In the genomic region with DNA sequence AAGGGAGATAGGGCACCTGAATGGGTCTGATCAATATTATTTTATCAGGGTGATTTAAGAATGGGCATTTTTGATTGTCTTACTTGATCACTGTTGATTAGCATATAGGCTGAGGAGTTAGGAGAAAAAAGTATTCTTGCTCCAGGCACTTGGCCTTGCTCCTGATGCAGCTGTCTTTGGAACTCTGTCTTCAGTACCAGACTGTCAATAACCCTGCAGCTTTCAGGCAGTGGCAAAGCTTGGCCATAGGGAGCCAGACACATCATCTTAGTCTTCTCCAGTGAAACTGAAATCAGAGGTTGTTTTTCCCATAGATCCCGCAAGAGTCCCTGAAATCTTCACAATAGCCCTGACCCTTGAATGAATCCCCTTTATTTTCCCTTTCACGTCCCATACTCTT, we compare ENCODE assay signal across 15 cellular contexts. TPM values are rescaled to one million over a fixed set of nuclear protein-coding genes. Genes with fewer than 3 reads are reported as not detected.
DNase-seq lines count a peak whose midpoint lies in the region; ATAC-seq and TF ChIP-seq lines count a peak whose summit lies in the region.
"Had no signal": no experiment of that assay in that cellular context is flagged by ENCODE, and none has a peak within 500 bp of the region (broad histone marks: within the 10 kb centered on the region; RNA-seq: fewer than 3 reads in every experiment).

No MANE protein-coding gene starts in this region.

- H3K9me3 ChIP-seq in SJCRH30 (replicated peaks) (no peaks in the 10 kb centered on the region), heart left ventricle (no peaks in the 10 kb centered on the region)
- H3K9me3 ChIP-seq: BLaER1 treated with 17β-estradiol and CSF1 and Interleukin-3, amounts not matched to agents 10 nM and 100 nM had no signal

- no peak overlapping the region for H3K27ac Mint-ChIP-seq in activated CD8-positive, alpha-beta T cell treated with anti-CD3 and anti-CD28 coated beads, Interleukin-2, amount 10 ng/mL, durations not matched to agents 7 days and 5 days

- TF ChIP-seq CTCF in heart left ventricle (IDR thresholded peaks at IDR 0.05) = no peak

- H3K36me3 Mint-ChIP-seq in activated CD8-positive, alpha-beta T cell treated with anti-CD3 and anti-CD28 coated beads, Interleukin-2, amount 10 ng/mL, durations not matched to agents 7 days and 5 days (ENCODE audit: low read depth) = peaks cover 2% of the 10 kb centered on the region

- no peaks in the 10 kb centered on the region for H3K4me1 Mint-ChIP-seq in activated CD8-positive, alpha-beta T cell treated with anti-CD3 and anti-CD28 coated beads, Interleukin-2, amount 10 ng/mL, durations not matched to agents 7 days and 5 days (ENCODE audit: low read depth)

- POLR2A ChIA-PET in activated CD8-positive, alpha-beta T cell treated with anti-CD3 and anti-CD28 coated beads, Interleukin-2, amount 10 ng/mL, durations not matched to agents 7 days and 5 days (lab: Charles Lee) = no interaction called here

- DNase-seq in NCI-H82 (lab: John Stamatoyannopoulos, UW) = peak; percentile 23
- DNase-seq in NCI-H82 treated with DMSO at 0.1 percent for 48 hours (lab: John Stamatoyannopoulos, UW; ENCODE audit: unreplicated experiment) = no peak
- peak; percentile 9 to 46 for DNase-seq in SJCRH30
- peak; percentile 68 for DNase-seq in myocyte (ENCODE audit: low read depth)
- no peak for DNase-seq in activated CD8-positive, alpha-beta T cell treated with anti-CD3 and anti-CD28 coated beads, Interleukin-2, amount 10 ng/mL, durations not matched to agents 7 days and 5 days
- no peak for DNase-seq in activated CD4-positive, alpha-beta T cell treated with anti-CD3 and anti-CD28 coated beads, Interleukin-2, amount 50 U/mL, for 4 hours
- no peak for DNase-seq in NCI-H2171 treated with DMSO at 0.1 percent for 48 hours (lab: John Stamatoyannopoulos, UW)
- no peak for DNase-seq in heart left ventricle
- DNase-seq: CD4-positive, CD25-positive, alpha-beta regulatory T cell; DMS53; GF-D8 had no signal

- H3K9me3 Mint-ChIP-seq in activated CD8-positive, alpha-beta T cell treated with anti-CD3 and anti-CD28 coated beads, Interleukin-2, amount 10 ng/mL, durations not matched to agents 7 days and 5 days (ENCODE audit: insufficient read depth) = no peaks in the 10 kb centered on the region
- H3K9me3 Mint-ChIP-seq: CD4-positive, CD25-positive, alpha-beta regulatory T cell had no signal

- H3K36me3 ChIP-seq in SJCRH30 (no peaks in the 10 kb centered on the region; the same call in 1 of the 2 replicates), heart left ventricle (peaks cover 0 to under 1% (median 0%) of the 10 kb centered on the region in 9 donors)

- no peaks in the 10 kb centered on the region for H3K27me3 Mint-ChIP-seq in activated CD8-positive, alpha-beta T cell treated with anti-CD3 and anti-CD28 coated beads, Interleukin-2, amount 10 ng/mL, durations not matched to agents 7 days and 5 days (ENCODE audit: low read depth)
- H3K27me3 Mint-ChIP-seq: CD4-positive, CD25-positive, alpha-beta regulatory T cell had no signal

- H3K27ac ChIP-seq in SJCRH30 (no peak overlapping the region), heart left ventricle (no peak overlapping the region)
- H3K27ac ChIP-seq: 22Rv1; BLaER1 treated with 17β-estradiol and CSF1 and Interleukin-3, amounts not matched to agents 10 nM and 100 nM; HL-60 had no signal

- no peaks in the 10 kb centered on the region for H3K27me3 ChIP-seq in SJCRH30
- H3K27me3 ChIP-seq in heart left ventricle = no peaks in the 10 kb centered on the region
- H3K27me3 ChIP-seq: BLaER1 treated with 17β-estradiol and CSF1 and Interleukin-3, amounts not matched to agents 10 nM and 100 nM had no signal

- no peak overlapping the region for H3K4me3 Mint-ChIP-seq in activated CD8-positive, alpha-beta T cell treated with anti-CD3 and anti-CD28 coated beads, Interleukin-2, amount 10 ng/mL, durations not matched to agents 7 days and 5 days
- H3K4me3 Mint-ChIP-seq: CD4-positive, CD25-positive, alpha-beta regulatory T cell had no signal

- WGBS in heart left ventricle, 4 donors = 88 to 98% (median 97%) methylated on average over 2 of the region's 2 CpGs

- ATAC-seq in activated CD8-positive, alpha-beta T cell treated with anti-CD3 and anti-CD28 coated beads, Interleukin-2, amount 10 ng/mL, durations not matched to agents 7 days and 5 days = no peak
- no peak for ATAC-seq in heart left ventricle
- ATAC-seq: HCT116 had no signal

- no peaks in the 10 kb centered on the region; the same call in 1 of the 2 replicates for H3K4me1 ChIP-seq in SJCRH30
- H3K4me1 ChIP-seq in heart left ventricle = peaks cover 0 to 42% (median 23%) of the 10 kb centered on the region in 12 donors
- H3K4me1 ChIP-seq: BLaER1 treated with 17β-estradiol and CSF1 and Interleukin-3, amounts not matched to agents 10 nM and 100 nM had no signal

- no peak for TF ChIP-seq POLR2A in heart left ventricle (IDR thresholded peaks at IDR 0.05)

- H3K4me3 ChIP-seq in SJCRH30 (no peak overlapping the region), heart left ventricle (no peak overlapping the region)
- H3K4me3 ChIP-seq: BLaER1 treated with 17β-estradiol and CSF1 and Interleukin-3, amounts not matched to agents 10 nM and 100 nM had no signal

- CTCF ChIA-PET in activated CD8-positive, alpha-beta T cell treated with anti-CD3 and anti-CD28 coated beads, Interleukin-2, amount 10 ng/mL, durations not matched to agents 7 days and 5 days (lab: Charles Lee) = no interaction called here

- intact Hi-C loops in heart left ventricle (cut with DNase I) = no loop called here

RNA-seq across cellular contexts. Expression of gene EXOC4, which starts 47.2 kb away (rescaled TPM):
- total RNA-seq in SJCRH30 (2014; rRNA removed; shearing (Covaris generic)) = 51.2 and 62.4 TPM in 2 replicates
- total RNA-seq in myocyte (102 and 106 TPM in 2 replicates), heart left ventricle (10 to 100 TPM; 26.1 to 61.2 (median 35.2) TPM)
- 61.3 TPM for polyA plus RNA-seq in myocyte (2012)
- total RNA-seq in activated CD8-positive, alpha-beta T cell treated with anti-CD3 and anti-CD28 coated beads, Interleukin-2, amount 10 ng/mL, durations not matched to agents 7 days and 5 days = 10 to 100 TPM; 68.2 to 75.1 TPM
- polyA plus RNA-seq in heart left ventricle = 10 to 100 TPM in 1 of 2 donors, 1 to 10 TPM in 1; 8.8 to 16.4 TPM

Comparison
In these comparisons a context has a peak if more than half of its experiments do, and no peak if none do; other contexts are left out.
1. DNase-seq: peak in NCI-H82 (single experiment), SJCRH30 (2 of 2) and myocyte (single experiment); none in NCI-H82 treated with DMSO at 0.1 percent for 48 hours (single experiment), activated CD8-positive, alpha-beta T cell treated with anti-CD3 and anti-CD28 coated beads, Interleukin-2, amount 10 ng/mL, durations not matched to agents 7 days and 5 days (single experiment), activated CD4-positive, alpha-beta T cell treated with anti-CD3 and anti-CD28 coated beads, Interleukin-2, amount 50 U/mL, for 4 hours (0 of 2), NCI-H2171 treated with DMSO at 0.1 percent for 48 hours (single experiment) and heart left ventricle (0 of 5).